ENCODE assay signal across 1 cellular context in the genomic region with DNA sequence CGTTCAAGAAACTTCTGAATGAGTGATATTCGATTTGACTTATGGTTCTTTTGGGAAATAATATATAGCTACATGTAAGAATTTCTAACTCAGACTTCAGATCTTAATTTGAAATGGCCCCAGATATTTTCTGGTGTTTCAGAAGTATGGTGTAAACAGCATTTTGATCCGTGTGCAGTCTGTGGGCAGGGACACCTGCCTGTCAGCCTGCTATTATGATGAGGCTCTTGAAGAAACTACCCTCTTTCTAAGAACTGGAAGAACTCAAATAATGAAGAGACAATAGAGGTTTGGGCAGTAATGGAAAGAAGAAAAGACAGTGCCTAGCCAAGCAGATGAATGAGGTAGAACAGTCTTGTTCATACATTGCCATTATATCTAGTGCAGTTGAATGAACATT.
TF ChIP-seq lines count a peak whose summit lies in the region.

No MANE protein-coding gene starts in this region.

TF ChIP-seq in IMR-90, 13 proteins besides CTCF, POLR2A, EP300 and RAD21:
- TF ChIP-seq CEBPB (IDR thresholded peaks at IDR 0.05; ENCODE audit: low read depth, low read length) (no peak), CHD1 (IDR thresholded peaks at IDR 0.05; ENCODE audit: low read depth, low read length) (0 out of 2 replicates have a peak, but pooled peaks have one; percentile 3), MXI1 (IDR thresholded peaks at IDR 0.05; ENCODE audit: borderline replicate concordance, low read depth, low read length) (no peak), NFE2L2 (IDR thresholded peaks at IDR 0.05; ENCODE audit: low read depth, low read length) (no peak)
- TF ChIP-seq, protein P1, sequence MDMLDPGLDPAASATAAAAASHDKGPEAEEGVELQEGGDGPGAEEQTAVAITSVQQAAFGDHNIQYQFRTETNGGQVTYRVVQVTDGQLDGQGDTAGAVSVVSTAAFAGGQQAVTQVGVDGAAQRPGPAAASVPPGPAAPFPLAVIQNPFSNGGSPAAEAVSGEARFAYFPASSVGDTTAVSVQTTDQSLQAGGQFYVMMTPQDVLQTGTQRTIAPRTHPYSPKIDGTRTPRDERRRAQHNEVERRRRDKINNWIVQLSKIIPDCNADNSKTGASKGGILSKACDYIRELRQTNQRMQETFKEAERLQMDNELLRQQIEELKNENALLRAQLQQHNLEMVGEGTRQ (IDR thresholded peaks at IDR 0.05; ENCODE audit: low read depth, low read length), result no peak
TF ChIP-seq in IMR-90: peak in this region for 1.
